Comparison of ENCODE assay signal across 8 cellular contexts in the genomic region with DNA sequence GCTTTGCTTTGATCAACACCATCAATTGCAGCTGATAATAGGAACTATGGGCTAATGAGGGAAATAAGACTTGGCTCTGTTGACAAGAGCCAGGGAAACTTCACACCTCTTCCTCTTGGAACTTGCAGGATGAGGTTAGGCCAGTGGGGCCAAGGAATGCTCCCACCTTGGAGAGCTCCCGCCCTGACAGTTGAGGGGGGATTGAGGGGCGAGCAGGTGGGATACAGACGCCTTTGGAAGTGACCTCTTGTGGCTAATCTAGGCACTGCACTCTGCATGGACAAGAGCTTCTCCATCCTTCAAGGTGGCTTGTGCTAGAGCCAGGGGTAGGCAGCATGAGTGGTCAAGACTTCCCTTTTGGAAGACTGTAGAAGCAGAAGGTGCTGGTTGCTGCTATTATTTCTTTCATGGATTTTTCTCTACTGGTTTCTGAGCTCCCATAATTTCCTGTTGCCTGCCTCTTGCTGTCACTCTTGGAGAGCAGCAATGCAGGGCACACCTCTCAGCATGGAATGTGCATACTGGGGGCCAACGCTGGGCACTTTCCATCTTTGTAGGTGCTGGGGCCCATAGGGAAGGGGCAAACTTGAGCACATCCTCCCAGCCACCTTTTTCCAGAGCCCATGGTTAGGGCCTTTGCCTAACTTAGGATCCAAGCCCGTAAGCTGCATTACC. TPM values are rescaled to one million over a fixed set of nuclear protein-coding genes. Genes with fewer than 3 reads are reported as not detected.
DNase-seq lines count a peak whose midpoint lies in the region; ATAC-seq, FAIRE-seq and TF ChIP-seq lines count a peak whose summit lies in the region.

No MANE protein-coding gene starts in this region.

- TF ChIP-seq CTCF in astrocyte of the cerebellum (IDR thresholded peaks at IDR 0.05; ENCODE audit: low read depth, low read length, missing control alignments), result peak; percentile 92

- H3K27ac ChIP-seq in SJSA1, result no peak overlapping the region

- no peaks in the 10 kb centered on the region for H3K4me1 Mint-ChIP-seq in stimulated activated effector memory CD8-positive, alpha-beta T cell treated with anti-CD3 and anti-CD28 coated beads, Interleukin-12 subunit alpha, Interleukin-12 subunit beta, amount 100 ng/mL, for 72 hours

- no peak for ATAC-seq in stimulated activated effector memory CD8-positive, alpha-beta T cell treated with anti-CD3 and anti-CD28 coated beads, Interleukin-12 subunit alpha, Interleukin-12 subunit beta, amount 100 ng/mL, for 72 hours

- DNase-seq in CD1c-positive myeloid dendritic cell (ENCODE audit: extremely low spot score), result peak; percentile 35
- DNase-seq in GM19239 (ENCODE audit: insufficient read length, low spot score), result peak; percentile 54
- peak; percentile 28 to 61 for DNase-seq in SJSA1 (ENCODE audit: low read depth in 1 of 2, low spot score in 2 of 2)
- no peak for DNase-seq in astrocyte of the cerebellum (ENCODE audit: low read depth)
- peak; percentile 88 for DNase-seq in left kidney (ENCODE audit: low read depth, low spot score)
- peak; percentile 40 to 80 for DNase-seq in stimulated activated effector memory CD8-positive, alpha-beta T cell treated with anti-CD3 and anti-CD28 coated beads, Interleukin-12 subunit alpha, Interleukin-12 subunit beta, amount 100 ng/mL, for 72 hours (ENCODE audit: low spot score in 2 of 2)
- no peak for DNase-seq in DMS153 (lab: John Stamatoyannopoulos, UW)
- no peak for DNase-seq in GOT3 (lab: John Stamatoyannopoulos, UW)

- no peaks in the 10 kb centered on the region; the same call in 1 of the 2 replicates for H3K9me3 ChIP-seq in SJSA1 (replicated peaks)

- H3K27me3 ChIP-seq in SJSA1 (replicated peaks), result no peaks in the 10 kb centered on the region

- peaks cover 4% of the 10 kb centered on the region; the same call in 1 of the 2 replicates for H3K36me3 ChIP-seq in SJSA1

- in situ Hi-C loops in astrocyte of the cerebellum (cut with HindIII; ENCODE audit: low sequenced_read_pairs), result no loop called here

- H3K27ac Mint-ChIP-seq in stimulated activated effector memory CD8-positive, alpha-beta T cell treated with anti-CD3 and anti-CD28 coated beads, Interleukin-12 subunit alpha, Interleukin-12 subunit beta, amount 100 ng/mL, for 72 hours, result no peak overlapping the region

- H3K9me3 Mint-ChIP-seq in stimulated activated effector memory CD8-positive, alpha-beta T cell treated with anti-CD3 and anti-CD28 coated beads, Interleukin-12 subunit alpha, Interleukin-12 subunit beta, amount 100 ng/mL, for 72 hours, result no peaks in the 10 kb centered on the region

- FAIRE-seq in GM19239 (lab: Jason Lieb, UNC), result peak; percentile 79

- peaks cover 14% of the 10 kb centered on the region for H3K4me1 ChIP-seq in SJSA1 (replicated peaks)

- H3K4me3 Mint-ChIP-seq in stimulated activated effector memory CD8-positive, alpha-beta T cell treated with anti-CD3 and anti-CD28 coated beads, Interleukin-12 subunit alpha, Interleukin-12 subunit beta, amount 100 ng/mL, for 72 hours, result no peak overlapping the region

- H3K4me3 ChIP-seq in SJSA1, result no peak overlapping the region
- H3K4me3 ChIP-seq in astrocyte of the cerebellum (ENCODE audit: low read depth, low read length), result no peak overlapping the region

- H3K36me3 Mint-ChIP-seq in stimulated activated effector memory CD8-positive, alpha-beta T cell treated with anti-CD3 and anti-CD28 coated beads, Interleukin-12 subunit alpha, Interleukin-12 subunit beta, amount 100 ng/mL, for 72 hours, result peaks cover 19% of the 10 kb centered on the region

RNA-seq across cellular contexts. Expression of a gene that starts 2.3 kb away (rescaled TPM):
- 16.7 and 28.5 TPM in 2 replicates for total RNA-seq in SJSA1 (2014; rRNA removed; shearing (Covaris generic))

RNA-seq across cellular contexts. Expression of a gene that starts 50.7 kb away (rescaled TPM):
- total RNA-seq in SJSA1 (2014; rRNA removed; shearing (Covaris generic)), result 11.7 and 12.7 TPM in 2 replicates

RNA-seq across cellular contexts. Expression of a gene that starts 52.3 kb away (rescaled TPM):
- total RNA-seq in SJSA1 (2014; rRNA removed; shearing (Covaris generic)), result not detected in 2 replicates

RNA-seq across cellular contexts. Expression of a gene that starts 56.0 kb away (rescaled TPM):
- 13.4 and 18.3 TPM in 2 replicates for total RNA-seq in SJSA1 (2014; rRNA removed; shearing (Covaris generic))

Comparison
In these comparisons a context has a peak if more than half of its experiments do, and no peak if none do; other contexts are left out.
1. DNase-seq: peak in CD1c-positive myeloid dendritic cell (single experiment), GM19239 (single experiment), SJSA1 (2 of 2), left kidney (single experiment) and stimulated activated effector memory CD8-positive, alpha-beta T cell treated with anti-CD3 and anti-CD28 coated beads, Interleukin-12 subunit alpha, Interleukin-12 subunit beta, amount 100 ng/mL, for 72 hours (2 of 2); none in astrocyte of the cerebellum (single experiment), DMS153 (single experiment) and GOT3 (single experiment).